In genomic region chr2:197205590-197206215, GRCh38 we compare ENCODE assay signal across 8 cellular contexts.
DNase-seq lines count a peak whose midpoint lies in the region; ATAC-seq lines count a peak whose summit lies in the region.

No MANE protein-coding gene starts in this region.

- no peaks in the 10 kb centered on the region for H3K27me3 Mint-ChIP-seq in activated T-cell treated with anti-CD3 and anti-CD28 coated beads, Interleukin-2, amount 50 U/mL, for 72 hours (ENCODE audit: low read depth)

- H3K27ac Mint-ChIP-seq in activated T-cell treated with anti-CD3 and anti-CD28 coated beads, Interleukin-2, amount 50 U/mL, for 72 hours: peak overlapping the region; percentile 98

- H3K36me3 Mint-ChIP-seq in activated T-cell treated with anti-CD3 and anti-CD28 coated beads, Interleukin-2, amount 50 U/mL, for 72 hours (ENCODE audit: insufficient read depth in 2 of 2): peaks cover 5 to 16% of the 10 kb centered on the region in 2 donors

- peak overlapping the region; percentile 66 to 70 for H3K4me3 Mint-ChIP-seq in activated T-cell treated with anti-CD3 and anti-CD28 coated beads, Interleukin-2, amount 50 U/mL, for 72 hours

- peak; percentile 71 for ATAC-seq in HG03521 (IDR thresholded peaks at IDR 0.05; ENCODE audit: unreplicated experiment)
- ATAC-seq in activated T-cell treated with anti-CD3 and anti-CD28 coated beads, Interleukin-2, amount 50 U/mL, for 72 hours (replicated peaks in 1 of 2): peak; percentile 81 to 84

- H3K4me1 Mint-ChIP-seq in activated T-cell treated with anti-CD3 and anti-CD28 coated beads, Interleukin-2, amount 50 U/mL, for 72 hours (ENCODE audit: low read depth): peaks cover 90% of the 10 kb centered on the region

- DNase-seq in SIG-M5 treated with dmso at 0.1 percent for 504 hours (lab: John Stamatoyannopoulos, UW; ENCODE audit: unreplicated experiment) (peak; percentile 31), SIG-M5 (lab: John Stamatoyannopoulos, UW) (no peak), NCI-H1105 treated with DMSO at 0.1 percent for 48 hours (lab: John Stamatoyannopoulos, UW) (no peak), 8988T (no peak), UCSD-AML1 (lab: John Stamatoyannopoulos, UW; ENCODE audit: unreplicated experiment) (no peak)
- DNase-seq in activated T-cell treated with anti-CD3 and anti-CD28 coated beads, Interleukin-2, amount 50 U/mL, for 72 hours: peak; percentile 71 to 74
- DNase-seq in stimulated activated CD4-positive, alpha-beta T cell treated with anti-CD3 and anti-CD28 coated beads, Interleukin-12 subunit alpha, Interleukin-12 subunit beta, amount 100 ng/mL, for 48 hours (ENCODE audit: low read depth in 2 of 3, low spot score in 1 of 3): peak; percentile 45 to 53 (median 53)

- H3K9me3 Mint-ChIP-seq in activated T-cell treated with anti-CD3 and anti-CD28 coated beads, Interleukin-2, amount 50 U/mL, for 72 hours: peaks cover 0 to 2% of the 10 kb centered on the region in 2 donors

Comparison
In these comparisons a context has a peak if more than half of its experiments do, and no peak if none do; other contexts are left out.
1. DNase-seq: peak in SIG-M5 treated with dmso at 0.1 percent for 504 hours (single experiment), activated T-cell treated with anti-CD3 and anti-CD28 coated beads, Interleukin-2, amount 50 U/mL, for 72 hours (2 of 2) and stimulated activated CD4-positive, alpha-beta T cell treated with anti-CD3 and anti-CD28 coated beads, Interleukin-12 subunit alpha, Interleukin-12 subunit beta, amount 100 ng/mL, for 48 hours (3 of 3); none in SIG-M5 (single experiment), NCI-H1105 treated with DMSO at 0.1 percent for 48 hours (single experiment), 8988T (single experiment) and UCSD-AML1 (single experiment).